Comparison of ENCODE assay signal across 25 cellular contexts in the genomic region with DNA sequence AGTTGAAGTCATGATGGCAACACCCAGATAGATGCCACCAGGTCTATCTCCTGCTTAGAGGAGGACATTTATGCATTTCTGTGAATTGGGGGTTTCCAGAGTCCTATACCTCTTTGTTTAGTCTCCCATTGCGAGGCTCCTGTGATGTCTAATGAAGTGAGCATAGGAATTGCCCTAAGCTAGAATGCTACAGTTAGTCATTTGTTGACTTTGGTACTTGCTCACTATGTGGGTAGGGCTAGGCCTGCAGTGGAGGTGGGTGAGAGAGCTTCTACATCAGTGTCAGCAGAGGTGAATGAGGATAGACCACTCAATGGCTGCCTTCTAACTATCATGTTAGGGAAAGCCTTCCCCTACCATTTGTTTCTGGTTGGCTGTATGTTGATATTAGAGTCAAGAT.
"Had no signal": no experiment of that assay in that cellular context is flagged by ENCODE, and none has a peak within 500 bp of the region (broad histone marks: within the 10 kb centered on the region; RNA-seq: fewer than 3 reads in every experiment).

No MANE protein-coding gene starts in this region.

- H3K79me2 ChIP-seq: hepatocyte had no signal

- H3K4me2 ChIP-seq: hepatocyte had no signal

- H3K4me1 ChIP-seq: colonic mucosa, heart left ventricle, pancreas, right lobe of liver, stomach, thyroid gland, vagina had no signal

- FAIRE-seq: frontal cortex, kidney, pancreas, small intestine had no signal

- H3K27me3 ChIP-seq: colonic mucosa, heart left ventricle, hepatocyte, neutrophil, pancreas, right lobe of liver, stomach, thyroid gland, vagina had no signal

- H3K4me3 ChIP-seq: colonic mucosa, heart left ventricle, hepatocyte, lung, mucosa of descending colon, pancreas, right lobe of liver, stomach, thyroid gland, vagina had no signal

- H3K9me3 ChIP-seq: colonic mucosa, mucosa of descending colon, neutrophil, pancreas, right lobe of liver, thyroid gland, vagina had no signal

- H3K36me3 ChIP-seq: colonic mucosa, heart left ventricle, neutrophil, pancreas, right lobe of liver, stomach, thyroid gland, vagina had no signal

- ATAC-seq: heart left ventricle; left lobe of liver; mucosa of descending colon; natural killer cell treated with Interleukin-12 subunit alpha and Interleukin-12 subunit beta and Interleukin-15 and Interleukin-18, amount 100 ng/mL, for 72 hours; pancreas; right lobe of liver had no signal

- H2AFZ ChIP-seq: hepatocyte had no signal

- DNase-seq: colonic mucosa; effector CD8-positive, alpha-beta T cell; endodermal cell; erythroblast; heart left ventricle; kidney; mesenchymal stem cell; mucosa of descending colon; naive B cell; pancreas; right lobe of liver; small intestine; stimulated activated CD4-positive, alpha-beta T cell treated with anti-CD3 and anti-CD28 coated beads, Interleukin-15, amount 100 ng/mL, for 24 hours; stimulated activated CD4-positive, alpha-beta T cell treated with anti-CD3 and anti-CD28 coated beads, Interleukin-2, amount 100 ng/mL, for 48 hours; stimulated activated naive CD4-positive, alpha-beta T cell; stomach; thyroid gland; trophoblast cell had no signal

- H3K27ac ChIP-seq: colonic mucosa, heart left ventricle, hepatocyte, neutrophil, pancreas, right lobe of liver, stomach, thyroid gland, vagina had no signal
